30 cellular contexts compared by ENCODE assay signal in genomic region chr9:8831568-8831967, GRCh38.
"Had no signal": no experiment of that assay in that cellular context is flagged by ENCODE, and none has a peak within 500 bp of the region (broad histone marks: within the 10 kb centered on the region; RNA-seq: fewer than 3 reads in every experiment).

No MANE protein-coding gene starts in this region.

- H3K4me3 ChIP-seq: cardiac muscle cell, MG63, PC-9 had no signal

- DNase-seq: activated CD4-positive, alpha-beta T cell treated with anti-CD3 and anti-CD28 coated beads, Interleukin-2, amount 10 ng/mL, durations not matched to agents 24 days and 14 days; activated CD4-positive, alpha-beta T cell treated with anti-CD3 and anti-CD28 coated beads, Interleukin-2, amount 50 U/mL, for 4 hours; activated CD8-positive, alpha-beta T cell treated with anti-CD3 and anti-CD28 coated beads for 36 hours; activated effector memory CD4-positive, alpha-beta T cell treated with anti-CD3 and anti-CD28 coated beads, Interleukin-2, amount 50 U/mL, for 16 hours; activated naive CD4-positive, alpha-beta T cell; activated naive CD4-positive, alpha-beta T cell treated with anti-CD3 and anti-CD28 coated beads, Interleukin-2, amount 50 U/mL, for 16 hours; activated naive CD8-positive, alpha-beta T cell treated with anti-CD3 and anti-CD28 coated beads for 36 hours; activated T-cell treated with anti-CD3 and anti-CD28 coated beads, Interleukin-2, amount 50 U/mL, for 1 hour; activated T-cell treated with anti-CD3 and anti-CD28 coated beads, Interleukin-2, amount 50 U/mL, for 72 hours; amniotic stem cell; aorta; brain microvascular endothelial cell; Karpas-422; KBM-7; MG63; NCI-H1092; NCI-H187 treated with DMSO at 0.1 percent for 48 hours; NCI-H2171 treated with DMSO at 0.1 percent for 48 hours; NCI-H2227 treated with DMSO at 0.1 percent for 48 hours; NCI-H446; NCI-H524; NK-92 treated with Interleukin-12 subunit alpha and Interleukin-12 subunit beta, amount 100 ng/mL, for 24 hours; PC-9; SIG-M5; T1000 had no signal

- H3K4me2 ChIP-seq: PC-9 had no signal

- H3K9me3 ChIP-seq: MG63 had no signal

- ATAC-seq: activated CD8-positive, alpha-beta T cell treated with anti-CD3 and anti-CD28 coated beads for 36 hours; activated T-cell treated with anti-CD3 and anti-CD28 coated beads, Interleukin-2, amount 50 U/mL, for 72 hours; activated T-helper 17 cell treated with anti-CD3 and anti-CD28 coated beads, Interleukin-2, amount 50 U/mL, for 72 hours; Right ventricle myocardium inferior had no signal

- H3K36me3 ChIP-seq: brain microvascular endothelial cell, cardiac muscle cell, MG63 had no signal

- H2AFZ ChIP-seq: PC-9 had no signal

- FAIRE-seq: RCC 7860 had no signal

- H3K27me3 ChIP-seq: brain microvascular endothelial cell, cardiac muscle cell, MG63 had no signal

- H3K27ac ChIP-seq: brain microvascular endothelial cell, PC-9, RWPE1 had no signal
